ENCODE assay signal across 39 cellular contexts in genomic region chr19:56199686-56200085, GRCh38. TPM values are rescaled to one million over a fixed set of nuclear protein-coding genes. Genes with fewer than 3 reads are reported as not detected.
"Had no signal": no experiment of that assay in that cellular context is flagged by ENCODE, and none has a peak within 500 bp of the region (broad histone marks: within the 10 kb centered on the region; RNA-seq: fewer than 3 reads in every experiment).

No MANE protein-coding gene starts in this region.

- H3K27me3 ChIP-seq: adrenal gland, body of pancreas, brain microvascular endothelial cell, breast epithelium had no signal

- H3K4me3 ChIP-seq: adrenal gland, body of pancreas, breast epithelium had no signal

- H3K4me1 ChIP-seq: adrenal gland, body of pancreas, breast epithelium had no signal

- H3K4me1 Mint-ChIP-seq: activated B cell treated with CpG ODN at 0.5 μM for 24 hours; activated CD4-positive, alpha-beta T cell treated with anti-CD3 and anti-CD28 coated beads, Interleukin-2, amount 10 ng/mL, durations not matched to agents 24 days and 14 days; activated naive CD8-positive, alpha-beta T cell treated with anti-CD3 and anti-CD28 coated beads for 36 hours; activated T-helper 17 cell treated with anti-CD3 and anti-CD28 coated beads, Interleukin-2, amount 50 U/mL, for 72 hours had no signal

- H3K27me3 Mint-ChIP-seq: activated CD4-positive, alpha-beta memory T cell treated with anti-CD3 and anti-CD28 coated beads for 36 hours; activated CD4-positive, alpha-beta T cell treated with anti-CD3 and anti-CD28 coated beads, Interleukin-2, amount 10 ng/mL, durations not matched to agents 24 days and 14 days; activated T-helper 17 cell treated with anti-CD3 and anti-CD28 coated beads, Interleukin-2, amount 50 U/mL, for 72 hours had no signal

- H3K4me3 Mint-ChIP-seq: activated B cell treated with CpG ODN at 0.5 μM for 24 hours; activated CD4-positive, alpha-beta memory T cell treated with anti-CD3 and anti-CD28 coated beads for 36 hours; activated CD4-positive, alpha-beta T cell treated with anti-CD3 and anti-CD28 coated beads, Interleukin-2, amount 10 ng/mL, durations not matched to agents 24 days and 14 days; activated CD8-positive, alpha-beta T cell treated with anti-CD3 and anti-CD28 coated beads for 36 hours; activated naive CD4-positive, alpha-beta T cell treated with anti-CD3 and anti-CD28 coated beads for 36 hours; activated naive CD8-positive, alpha-beta T cell treated with anti-CD3 and anti-CD28 coated beads for 36 hours; activated T-cell treated with anti-CD3 and anti-CD28 coated beads, Interleukin-2, amount 50 U/mL, for 4 hours; activated T-cell treated with anti-CD3 and anti-CD28 coated beads, Interleukin-2, amount 50 U/mL, for 72 hours; activated T-helper 1 cell treated with anti-CD3 and anti-CD28 coated beads, Interleukin-12 subunit alpha, Interleukin-12 subunit beta, Interleukin-2, Interleukin-4 antibody, amounts not matched to agents 30 ng/mL and 10 ng/mL and 1 ng/mL, durations not matched to agents 14 hours and 24 hours and 36 hours; activated T-helper 17 cell treated with anti-CD3 and anti-CD28 coated beads, Interleukin-2, amount 50 U/mL, for 72 hours; T-helper 1 cell treated with Interleukin-12 subunit alpha and Interleukin-12 subunit beta and Interleukin-4 antibody, amounts not matched to agents 30 μg/mL and 1 μg/mL, for 36 hours; T-helper 2 cell treated with Interferon-gamma antibody and Interleukin-4, amounts not matched to agents 5 μg/mL and 100 μg/mL, for 36 hours had no signal

- FAIRE-seq: astrocyte, TTC549 had no signal

- H3K9me3 ChIP-seq: adrenal gland, body of pancreas, breast epithelium had no signal

- ATAC-seq: activated CD8-positive, alpha-beta T cell treated with anti-CD3 and anti-CD28 coated beads for 36 hours; activated naive CD4-positive, alpha-beta T cell treated with anti-CD3 and anti-CD28 coated beads, Interleukin-2, amount 50 U/mL, for 72 hours; activated T-cell treated with anti-CD3 and anti-CD28 coated beads, Interleukin-2, amount 50 U/mL, for 4 hours; activated T-cell treated with anti-CD3 and anti-CD28 coated beads, Interleukin-2, amount 50 U/mL, for 72 hours; activated T-helper 17 cell treated with anti-CD3 and anti-CD28 coated beads, Interleukin-2, amount 50 U/mL, for 72 hours; body of pancreas had no signal

- H3K27ac Mint-ChIP-seq: activated B cell treated with CpG ODN at 0.5 μM for 24 hours; activated CD4-positive, alpha-beta memory T cell treated with anti-CD3 and anti-CD28 coated beads for 36 hours; activated CD4-positive, alpha-beta T cell treated with anti-CD3 and anti-CD28 coated beads, Interleukin-2, amount 10 ng/mL, durations not matched to agents 24 days and 14 days; activated CD8-positive, alpha-beta T cell treated with anti-CD3 and anti-CD28 coated beads for 36 hours; activated naive CD4-positive, alpha-beta T cell treated with anti-CD3 and anti-CD28 coated beads for 36 hours; activated naive CD4-positive, alpha-beta T cell treated with anti-CD3 and anti-CD28 coated beads, Interleukin-2, amount 50 U/mL, for 72 hours; activated naive CD8-positive, alpha-beta T cell treated with anti-CD3 and anti-CD28 coated beads for 36 hours; activated T-cell treated with anti-CD3 and anti-CD28 coated beads, Interleukin-2, amount 50 U/mL, for 72 hours; activated T-helper 1 cell treated with anti-CD3 and anti-CD28 coated beads, Interleukin-12 subunit alpha, Interleukin-12 subunit beta, Interleukin-2, Interleukin-4 antibody, amounts not matched to agents 30 ng/mL and 10 ng/mL and 1 ng/mL, durations not matched to agents 14 hours and 24 hours and 36 hours; activated T-helper 17 cell treated with anti-CD3 and anti-CD28 coated beads, Interleukin-2, amount 50 U/mL, for 72 hours; T-helper 1 cell treated with Interleukin-12 subunit alpha and Interleukin-12 subunit beta and Interleukin-4 antibody, amounts not matched to agents 30 μg/mL and 1 μg/mL, for 36 hours; T-helper 2 cell treated with Interferon-gamma antibody and Interleukin-4, amounts not matched to agents 5 μg/mL and 100 μg/mL, for 36 hours had no signal

- H3K36me3 Mint-ChIP-seq: activated CD4-positive, alpha-beta memory T cell treated with anti-CD3 and anti-CD28 coated beads for 36 hours; activated naive CD4-positive, alpha-beta T cell treated with anti-CD3 and anti-CD28 coated beads, Interleukin-2, amount 50 U/mL, for 72 hours; activated naive CD8-positive, alpha-beta T cell treated with anti-CD3 and anti-CD28 coated beads for 36 hours had no signal

- DNase-seq: activated B cell treated with CpG ODN at 0.5 μM for 24 hours; activated CD4-positive, alpha-beta memory T cell treated with anti-CD3 and anti-CD28 coated beads for 36 hours; activated CD4-positive, alpha-beta T cell treated with anti-CD3 and anti-CD28 coated beads for 4 hours; activated CD4-positive, alpha-beta T cell treated with anti-CD3 and anti-CD28 coated beads, Interleukin-2, amount 10 ng/mL, durations not matched to agents 24 days and 14 days; activated CD4-positive, alpha-beta T cell treated with anti-CD3 and anti-CD28 coated beads, Interleukin-2, amount 50 U/mL, for 1 hour; activated CD4-positive, alpha-beta T cell treated with anti-CD3 and anti-CD28 coated beads, Interleukin-2, amount 50 U/mL, for 4 hours; activated CD4-positive, CD25-positive, alpha-beta regulatory T cell treated with anti-CD3 and anti-CD28 coated beads, Interleukin-2, amount 50 U/mL, for 72 hours; activated CD8-positive, alpha-beta memory T cell treated with anti-CD3 and anti-CD28 coated beads, Interleukin-2, amount 50 U/mL, for 4 hours; activated CD8-positive, alpha-beta T cell treated with anti-CD3 and anti-CD28 coated beads for 36 hours; activated effector memory CD4-positive, alpha-beta T cell treated with anti-CD3 and anti-CD28 coated beads, Interleukin-2, amount 50 U/mL, for 16 hours; activated gamma-delta T cell treated with Interleukin-2 at 50 U/mL for 16 hours; activated naive CD4-positive, alpha-beta T cell; activated naive CD4-positive, alpha-beta T cell treated with anti-CD3 and anti-CD28 coated beads for 36 hours; activated naive CD4-positive, alpha-beta T cell treated with anti-CD3 and anti-CD28 coated beads, Interleukin-2, amount 50 U/mL, for 16 hours; activated naive CD8-positive, alpha-beta T cell treated with anti-CD3 and anti-CD28 coated beads for 36 hours; activated T-cell treated with anti-CD3 and anti-CD28 coated beads for 4 hours; activated T-cell treated with anti-CD3 and anti-CD28 coated beads, Interleukin-2, amount 50 U/mL, for 1 hour; activated T-cell treated with anti-CD3 and anti-CD28 coated beads, Interleukin-2, amount 50 U/mL, for 4 hours; activated T-cell treated with anti-CD3 and anti-CD28 coated beads, Interleukin-2, amount 50 U/mL, for 72 hours; adrenal gland; amniotic stem cell; aorta; body of pancreas; brain microvascular endothelial cell; central memory CD4-positive, alpha-beta T cell; T-helper 2 cell; T-helper 9 cell had no signal

- H3K9me3 Mint-ChIP-seq: activated B cell treated with CpG ODN at 0.5 μM for 24 hours; activated CD4-positive, alpha-beta memory T cell treated with anti-CD3 and anti-CD28 coated beads for 36 hours; activated CD4-positive, alpha-beta T cell treated with anti-CD3 and anti-CD28 coated beads, Interleukin-2, amount 10 ng/mL, durations not matched to agents 24 days and 14 days; activated CD8-positive, alpha-beta T cell treated with anti-CD3 and anti-CD28 coated beads for 36 hours; activated naive CD4-positive, alpha-beta T cell treated with anti-CD3 and anti-CD28 coated beads for 36 hours; activated naive CD4-positive, alpha-beta T cell treated with anti-CD3 and anti-CD28 coated beads, Interleukin-2, amount 50 U/mL, for 72 hours; activated naive CD8-positive, alpha-beta T cell treated with anti-CD3 and anti-CD28 coated beads for 36 hours; activated T-cell treated with anti-CD3 and anti-CD28 coated beads, Interleukin-2, amount 50 U/mL, for 4 hours; activated T-cell treated with anti-CD3 and anti-CD28 coated beads, Interleukin-2, amount 50 U/mL, for 72 hours; activated T-helper 1 cell treated with anti-CD3 and anti-CD28 coated beads, Interleukin-12 subunit alpha, Interleukin-12 subunit beta, Interleukin-2, Interleukin-4 antibody, amounts not matched to agents 30 ng/mL and 10 ng/mL and 1 ng/mL, durations not matched to agents 14 hours and 24 hours and 36 hours; activated T-helper 17 cell treated with anti-CD3 and anti-CD28 coated beads, Interleukin-2, amount 50 U/mL, for 72 hours; T-helper 1 cell treated with Interleukin-12 subunit alpha and Interleukin-12 subunit beta and Interleukin-4 antibody, amounts not matched to agents 30 μg/mL and 1 μg/mL, for 36 hours; T-helper 2 cell treated with Interferon-gamma antibody and Interleukin-4, amounts not matched to agents 5 μg/mL and 100 μg/mL, for 36 hours had no signal

- H3K27ac ChIP-seq: adrenal gland, body of pancreas, brain microvascular endothelial cell, breast epithelium, VCaP had no signal

- H3K36me3 ChIP-seq: adrenal gland, brain microvascular endothelial cell, breast epithelium had no signal

RNA-seq across cellular contexts. Expression of gene ZSCAN5B, which starts 2.1 kb away (rescaled TPM):
- total RNA-seq: activated B cell treated with CpG ODN at 0.5 μM for 24 hours; activated CD4-positive, alpha-beta memory T cell treated with anti-CD3 and anti-CD28 coated beads for 36 hours; activated CD4-positive, alpha-beta T cell treated with anti-CD3 and anti-CD28 coated beads, Interleukin-2, amount 10 ng/mL, durations not matched to agents 24 days and 14 days; activated CD8-positive, alpha-beta memory T cell treated with anti-CD3 and anti-CD28 coated beads for 36 hours; activated CD8-positive, alpha-beta T cell treated with anti-CD3 and anti-CD28 coated beads for 36 hours; activated naive CD4-positive, alpha-beta T cell treated with anti-CD3 and anti-CD28 coated beads for 36 hours; activated naive CD4-positive, alpha-beta T cell treated with anti-CD3 and anti-CD28 coated beads, Interleukin-2, amount 50 U/mL, for 72 hours; activated naive CD8-positive, alpha-beta T cell treated with anti-CD3 and anti-CD28 coated beads for 36 hours; activated T-cell treated with anti-CD3 and anti-CD28 coated beads, Interleukin-2, amount 50 U/mL, for 4 hours; activated T-cell treated with anti-CD3 and anti-CD28 coated beads, Interleukin-2, amount 50 U/mL, for 72 hours; activated T-helper 1 cell treated with anti-CD3 and anti-CD28 coated beads, Interleukin-12 subunit alpha, Interleukin-12 subunit beta, Interleukin-2, Interleukin-4 antibody, amounts not matched to agents 30 ng/mL and 10 ng/mL and 1 ng/mL, durations not matched to agents 14 hours and 24 hours and 36 hours; aorta; astrocyte; body of pancreas; breast epithelium; cardiac septum; cerebellum had no signal
- polyA plus RNA-seq: aorta had no signal

RNA-seq across cellular contexts. Expression of gene ZSCAN5C, which starts 2.4 kb away (rescaled TPM):
- total RNA-seq: activated B cell treated with CpG ODN at 0.5 μM for 24 hours; activated CD4-positive, alpha-beta memory T cell treated with anti-CD3 and anti-CD28 coated beads for 36 hours; activated CD4-positive, alpha-beta T cell treated with anti-CD3 and anti-CD28 coated beads, Interleukin-2, amount 10 ng/mL, durations not matched to agents 24 days and 14 days; activated CD8-positive, alpha-beta memory T cell treated with anti-CD3 and anti-CD28 coated beads for 36 hours; activated CD8-positive, alpha-beta T cell treated with anti-CD3 and anti-CD28 coated beads for 36 hours; activated naive CD4-positive, alpha-beta T cell treated with anti-CD3 and anti-CD28 coated beads for 36 hours; activated naive CD4-positive, alpha-beta T cell treated with anti-CD3 and anti-CD28 coated beads, Interleukin-2, amount 50 U/mL, for 72 hours; activated naive CD8-positive, alpha-beta T cell treated with anti-CD3 and anti-CD28 coated beads for 36 hours; activated T-cell treated with anti-CD3 and anti-CD28 coated beads, Interleukin-2, amount 50 U/mL, for 4 hours; activated T-cell treated with anti-CD3 and anti-CD28 coated beads, Interleukin-2, amount 50 U/mL, for 72 hours; activated T-helper 1 cell treated with anti-CD3 and anti-CD28 coated beads, Interleukin-12 subunit alpha, Interleukin-12 subunit beta, Interleukin-2, Interleukin-4 antibody, amounts not matched to agents 30 ng/mL and 10 ng/mL and 1 ng/mL, durations not matched to agents 14 hours and 24 hours and 36 hours; activated T-helper 17 cell treated with anti-CD3 and anti-CD28 coated beads, Interleukin-2, amount 50 U/mL, for 72 hours; adrenal gland; aorta; astrocyte; body of pancreas; breast epithelium; cardiac septum; cerebellum had no signal
- polyA plus RNA-seq: adrenal gland, aorta had no signal

RNA-seq across cellular contexts. Expression of gene GALP, which starts 23.9 kb away (rescaled TPM):
- total RNA-seq: activated B cell treated with CpG ODN at 0.5 μM for 24 hours; activated CD4-positive, alpha-beta memory T cell treated with anti-CD3 and anti-CD28 coated beads for 36 hours; activated CD4-positive, alpha-beta T cell treated with anti-CD3 and anti-CD28 coated beads, Interleukin-2, amount 10 ng/mL, durations not matched to agents 24 days and 14 days; activated CD8-positive, alpha-beta memory T cell treated with anti-CD3 and anti-CD28 coated beads for 36 hours; activated CD8-positive, alpha-beta T cell treated with anti-CD3 and anti-CD28 coated beads for 36 hours; activated naive CD4-positive, alpha-beta T cell treated with anti-CD3 and anti-CD28 coated beads for 36 hours; activated naive CD4-positive, alpha-beta T cell treated with anti-CD3 and anti-CD28 coated beads, Interleukin-2, amount 50 U/mL, for 72 hours; activated naive CD8-positive, alpha-beta T cell treated with anti-CD3 and anti-CD28 coated beads for 36 hours; activated T-cell treated with anti-CD3 and anti-CD28 coated beads, Interleukin-2, amount 50 U/mL, for 4 hours; activated T-cell treated with anti-CD3 and anti-CD28 coated beads, Interleukin-2, amount 50 U/mL, for 72 hours; activated T-helper 1 cell treated with anti-CD3 and anti-CD28 coated beads, Interleukin-12 subunit alpha, Interleukin-12 subunit beta, Interleukin-2, Interleukin-4 antibody, amounts not matched to agents 30 ng/mL and 10 ng/mL and 1 ng/mL, durations not matched to agents 14 hours and 24 hours and 36 hours; activated T-helper 17 cell treated with anti-CD3 and anti-CD28 coated beads, Interleukin-2, amount 50 U/mL, for 72 hours; adrenal gland; aorta; astrocyte; body of pancreas; breast epithelium; cardiac septum; cerebellum had no signal
- polyA plus RNA-seq: adrenal gland, aorta had no signal
